12 cellular contexts compared by ENCODE assay signal in genomic region chr7:3194501-3195141, GRCh38.
DNase-seq lines count a peak whose midpoint lies in the region; ATAC-seq and FAIRE-seq lines count a peak whose summit lies in the region.
"Had no signal": no experiment of that assay in that cellular context is flagged by ENCODE, and none has a peak within 500 bp of the region (broad histone marks: within the 10 kb centered on the region; RNA-seq: fewer than 3 reads in every experiment).

No MANE protein-coding gene starts in this region.

- H3K27ac Mint-ChIP-seq in activated naive CD4-positive, alpha-beta T cell treated with anti-CD3 and anti-CD28 coated beads for 36 hours: no peak overlapping the region
- H3K27ac Mint-ChIP-seq: activated naive CD8-positive, alpha-beta T cell treated with anti-CD3 and anti-CD28 coated beads, Interleukin-2, amount 10 ng/mL, durations not matched to agents 7 days and 5 days had no signal

- CTCF ChIA-PET in activated naive CD4-positive, alpha-beta T cell treated with anti-CD3 and anti-CD28 coated beads for 36 hours (lab: Charles Lee): interaction anchor here (0.5 to 0.7 kb wide), 3 partner anchors 10 to 330 kb away, joined by 3 read pairs; no protein-coding TSS in a partner anchor

- intact Hi-C loops in activated naive CD4-positive, alpha-beta T cell treated with anti-CD3 and anti-CD28 coated beads for 36 hours (cut with micrococcal nuclease): no loop called here

- peak; percentile 7 for DNase-seq in activated naive CD4-positive, alpha-beta T cell treated with anti-CD3 and anti-CD28 coated beads for 36 hours
- no peak for DNase-seq in activated naive CD4-positive, alpha-beta T cell treated with anti-CD3 and anti-CD28 coated beads, Interleukin-2, amount 50 U/mL, for 16 hours
- DNase-seq in brain pericyte (ENCODE audit: low read depth, low spot score): peak; percentile 53
- peak; percentile 100 for DNase-seq in kidney tubule cell (ENCODE audit: low spot score)
- DNase-seq in urothelium cell line (ENCODE audit: low spot score): peak; percentile 98
- no peak for DNase-seq in AG08395 (ENCODE audit: low spot score)
- DNase-seq: activated naive CD8-positive, alpha-beta T cell treated with anti-CD3 and anti-CD28 coated beads, Interleukin-2, amount 10 ng/mL, durations not matched to agents 7 days and 5 days; AML-193; NCI-H1105 treated with DMSO at 0.1 percent for 48 hours; stimulated activated CD4-positive, alpha-beta T cell treated with anti-CD3 and anti-CD28 coated beads, Interleukin-2, amount 100 ng/mL, for 24 hours had no signal

- ATAC-seq in HG02678 (IDR thresholded peaks at IDR 0.05; ENCODE audit: unreplicated experiment) (no peak), HG03442 (IDR thresholded peaks at IDR 0.05; ENCODE audit: unreplicated experiment) (no peak)

- H3K9me3 Mint-ChIP-seq in activated naive CD4-positive, alpha-beta T cell treated with anti-CD3 and anti-CD28 coated beads for 36 hours: peaks cover 12% of the 10 kb centered on the region
- H3K9me3 Mint-ChIP-seq: activated naive CD8-positive, alpha-beta T cell treated with anti-CD3 and anti-CD28 coated beads, Interleukin-2, amount 10 ng/mL, durations not matched to agents 7 days and 5 days had no signal

- peak; percentile 99 for FAIRE-seq in urothelium cell line (lab: Jason Lieb, UNC)

- peaks cover 4% of the 10 kb centered on the region for H3K27me3 Mint-ChIP-seq in activated naive CD4-positive, alpha-beta T cell treated with anti-CD3 and anti-CD28 coated beads for 36 hours (ENCODE audit: low read depth)

- no peaks in the 10 kb centered on the region for H3K36me3 Mint-ChIP-seq in activated naive CD4-positive, alpha-beta T cell treated with anti-CD3 and anti-CD28 coated beads for 36 hours (ENCODE audit: low read depth)
- H3K36me3 Mint-ChIP-seq: activated naive CD8-positive, alpha-beta T cell treated with anti-CD3 and anti-CD28 coated beads, Interleukin-2, amount 10 ng/mL, durations not matched to agents 7 days and 5 days had no signal

- no peak overlapping the region for H3K4me3 Mint-ChIP-seq in activated naive CD4-positive, alpha-beta T cell treated with anti-CD3 and anti-CD28 coated beads for 36 hours
- H3K4me3 Mint-ChIP-seq: activated naive CD8-positive, alpha-beta T cell treated with anti-CD3 and anti-CD28 coated beads, Interleukin-2, amount 10 ng/mL, durations not matched to agents 7 days and 5 days had no signal

- H3K4me1 Mint-ChIP-seq in activated naive CD4-positive, alpha-beta T cell treated with anti-CD3 and anti-CD28 coated beads for 36 hours (ENCODE audit: low read depth): no peaks in the 10 kb centered on the region

Comparison
In these comparisons a context has a peak if more than half of its experiments do, and no peak if none do; other contexts are left out.
1. DNase-seq: peak in activated naive CD4-positive, alpha-beta T cell treated with anti-CD3 and anti-CD28 coated beads for 36 hours (single experiment), brain pericyte (single experiment), kidney tubule cell (single experiment) and urothelium cell line (single experiment); none in activated naive CD4-positive, alpha-beta T cell treated with anti-CD3 and anti-CD28 coated beads, Interleukin-2, amount 50 U/mL, for 16 hours (single experiment) and AG08395 (single experiment).